Comparison of ENCODE assay signal across 1 cellular context in the genomic region with DNA sequence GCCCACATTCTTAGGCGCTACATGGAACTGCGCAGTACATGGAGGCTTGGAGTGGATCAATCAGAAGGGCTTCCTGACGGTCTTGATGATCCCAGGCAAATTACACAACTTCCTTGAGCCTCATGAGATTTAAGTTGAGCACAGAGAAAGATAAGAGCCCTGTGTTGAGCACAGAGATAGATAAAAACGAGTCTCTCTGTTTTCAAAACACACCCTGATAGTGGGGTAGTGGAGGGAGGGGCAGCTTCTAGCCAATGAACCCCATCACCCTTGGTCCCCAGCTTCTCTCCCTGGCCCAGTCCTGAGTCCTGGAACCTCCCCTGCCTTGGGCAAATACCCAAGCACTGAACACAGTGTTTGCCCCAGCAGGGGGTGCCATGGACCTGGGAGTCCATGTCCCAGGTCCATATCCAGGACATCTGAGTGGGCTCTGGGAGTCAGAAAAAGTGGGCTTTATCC.
TF ChIP-seq lines count a peak whose summit lies in the region.

No MANE protein-coding gene starts in this region.

TF ChIP-seq in endothelial cell of umbilical vein, 7 proteins besides CTCF, POLR2A, EP300 and RAD21:
- no peak for TF ChIP-seq EZH2 (IDR thresholded peaks at IDR 0.05; ENCODE audit: borderline replicate concordance, low read depth, low read length, severe bottlenecking)
- no peak for TF ChIP-seq GATA2 (IDR thresholded peaks at IDR 0.05; ENCODE audit: insufficient read depth, insufficient read length, low read depth, low read length)
- TF ChIP-seq, protein P1, sequence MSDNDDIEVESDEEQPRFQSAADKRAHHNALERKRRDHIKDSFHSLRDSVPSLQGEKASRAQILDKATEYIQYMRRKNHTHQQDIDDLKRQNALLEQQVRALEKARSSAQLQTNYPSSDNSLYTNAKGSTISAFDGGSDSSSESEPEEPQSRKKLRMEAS (IDR thresholded peaks at IDR 0.05; ENCODE audit: insufficient read depth, insufficient read length): no peak
- TF ChIP-seq JUN (IDR thresholded peaks at IDR 0.05; ENCODE audit: borderline replicate concordance, insufficient read depth, insufficient read length, low read depth): no peak
- no peak for TF ChIP-seq FOS (IDR thresholded peaks at IDR 0.05; ENCODE audit: borderline replicate concordance, insufficient read depth, low read length)
- TF ChIP-seq POLR2AphosphoS5 (IDR thresholded peaks at IDR 0.05; ENCODE audit: insufficient read depth, low read depth, low read length): no peak
- TF ChIP-seq MYC (IDR thresholded peaks at IDR 0.05; ENCODE audit: low read depth, low read length): no peak
